16 cellular contexts compared by ENCODE assay signal in genomic region chr6:161134550-161135298, GRCh38.
"Had no signal": no experiment of that assay in that cellular context is flagged by ENCODE, and none has a peak within 500 bp of the region (broad histone marks: within the 10 kb centered on the region; RNA-seq: fewer than 3 reads in every experiment).

No MANE protein-coding gene starts in this region.

- H3K9me3 Mint-ChIP-seq: activated CD4-positive, alpha-beta memory T cell treated with anti-CD3 and anti-CD28 coated beads, Interleukin-2, amount 10 ng/mL, durations not matched to agents 7 days and 5 days; central memory CD8-positive, alpha-beta T cell; stimulated activated naive B cell treated with anti-CD40 and anti-IgM and Interleukin-4, amounts not matched to agents 10 μg/mL and 1 μg/mL and 100 μg/mL, for 72 hours had no signal

- H3K27ac ChIP-seq: lower lobe of right lung, psoas muscle, spleen, upper lobe of left lung had no signal

- DNase-seq: activated CD4-positive, CD25-positive, alpha-beta regulatory T cell treated with anti-CD3 and anti-CD28 coated beads, Interleukin-2, amount 50 U/mL, for 72 hours; activated gamma-delta T cell treated with Interleukin-2 at 50 U/mL for 16 hours; activated T-cell treated with anti-CD3 and anti-CD28 coated beads, Interleukin-2, amount 50 U/mL, for 48 hours; erythroblast; hypothalamus; lower lobe of right lung; midbrain; nucleus accumbens; psoas muscle; spleen; stimulated activated CD4-positive, alpha-beta T cell treated with anti-CD3 and anti-CD28 coated beads, Interleukin-1b, Interleukin-23, amount 100 ng/mL, for 48 hours; stimulated activated naive B cell treated with anti-CD40 and anti-IgM and Interleukin-4, amounts not matched to agents 10 μg/mL and 1 μg/mL and 100 μg/mL, for 72 hours had no signal

- H3K4me3 Mint-ChIP-seq: activated CD4-positive, alpha-beta memory T cell treated with anti-CD3 and anti-CD28 coated beads, Interleukin-2, amount 10 ng/mL, durations not matched to agents 7 days and 5 days; central memory CD8-positive, alpha-beta T cell had no signal

- H3K27me3 ChIP-seq: spleen, upper lobe of left lung had no signal

- H3K27me3 Mint-ChIP-seq: activated CD4-positive, alpha-beta memory T cell treated with anti-CD3 and anti-CD28 coated beads, Interleukin-2, amount 10 ng/mL, durations not matched to agents 7 days and 5 days; central memory CD8-positive, alpha-beta T cell; stimulated activated naive B cell treated with anti-CD40 and anti-IgM and Interleukin-4, amounts not matched to agents 10 μg/mL and 1 μg/mL and 100 μg/mL, for 72 hours had no signal

- H3K4me1 Mint-ChIP-seq: activated CD4-positive, alpha-beta memory T cell treated with anti-CD3 and anti-CD28 coated beads, Interleukin-2, amount 10 ng/mL, durations not matched to agents 7 days and 5 days had no signal

- H3K27ac Mint-ChIP-seq: activated CD4-positive, alpha-beta memory T cell treated with anti-CD3 and anti-CD28 coated beads, Interleukin-2, amount 10 ng/mL, durations not matched to agents 7 days and 5 days; stimulated activated naive B cell treated with anti-CD40 and anti-IgM and Interleukin-4, amounts not matched to agents 10 μg/mL and 1 μg/mL and 100 μg/mL, for 72 hours had no signal

- ATAC-seq: lower lobe of right lung, psoas muscle, sciatic nerve had no signal

- H3K9me3 ChIP-seq: lower lobe of right lung, psoas muscle, spleen, upper lobe of left lung had no signal

- H3K4me3 ChIP-seq: lower lobe of right lung, psoas muscle, spleen, upper lobe of left lung had no signal

- H3K4me1 ChIP-seq: lower lobe of right lung, psoas muscle, upper lobe of left lung had no signal
